ENCODE assay signal across 10 cellular contexts in the genomic region with DNA sequence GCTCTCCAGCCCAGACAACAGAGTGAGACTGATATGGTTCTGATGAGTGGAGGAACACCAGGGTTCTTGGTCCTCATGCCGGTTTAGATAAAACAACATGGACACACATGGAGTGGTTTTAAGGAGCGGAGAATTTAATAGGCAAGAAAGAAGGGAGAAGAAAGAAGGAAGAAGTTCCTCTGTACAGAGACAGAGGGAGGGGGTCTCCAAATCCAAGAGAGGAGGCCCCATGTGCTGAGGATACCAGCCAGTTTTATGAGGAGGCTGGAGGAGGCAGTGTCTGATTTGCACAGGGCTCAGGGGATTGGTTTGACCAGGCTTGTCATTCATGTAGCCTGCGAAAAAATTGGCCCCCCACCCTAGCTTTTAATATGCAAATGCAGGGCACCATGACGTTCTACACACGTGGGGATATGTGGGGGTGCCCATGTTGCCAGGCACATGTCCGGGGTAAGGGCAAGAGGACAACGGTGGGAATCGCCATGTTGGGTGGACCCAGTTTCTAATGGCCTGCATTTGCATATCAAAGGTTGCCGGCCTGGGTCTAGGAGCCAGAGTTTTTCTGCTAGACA. TPM values are rescaled to one million over a fixed set of nuclear protein-coding genes. Genes with fewer than 3 reads are reported as not detected.
DNase-seq lines count a peak whose midpoint lies in the region; ATAC-seq and TF ChIP-seq lines count a peak whose summit lies in the region.
"Not testable (repeated sequence)": the region's sequence is repeated elsewhere in the genome, so short reads cannot be mapped to it uniquely, and the experiment has no call there.
"Had no signal": no experiment of that assay in that cellular context is flagged by ENCODE, and none has a peak within 500 bp of the region (broad histone marks: within the 10 kb centered on the region; RNA-seq: fewer than 3 reads in every experiment).

No MANE protein-coding gene starts in this region.

- not testable (repeated sequence) for H3K9me3 ChIP-seq in ES-I3 (ENCODE audit: control insufficient read depth, insufficient read depth, low read length); KOPT-K1 (ENCODE audit: insufficient read depth, low read length, poor library complexity, severe bottlenecking); T-helper 17 cell (ENCODE audit: control insufficient read depth, low read length, poor library complexity, severe bottlenecking); left ventricle myocardium inferior (replicated peaks); neuronal stem cell (replicated peaks in 1 of 2; ENCODE audit: control insufficient read depth in 2 of 2, insufficient read depth in 1 of 2, low read depth in 1 of 2, low read length in 2 of 2)

- not testable (repeated sequence) for H3K36me3 Mint-ChIP-seq in CD14-positive monocyte; T-helper 17 cell (ENCODE audit: low read depth); activated CD8-positive, alpha-beta memory T cell treated with anti-CD3 and anti-CD28 coated beads, Interleukin-2, amount 10 ng/mL, durations not matched to agents 7 days and 5 days; activated naive CD8-positive, alpha-beta T cell

- H3K4ac ChIP-seq in neuronal stem cell (ENCODE audit: low read length) = not testable (repeated sequence)

- peak overlapping the region; percentile 20; the same call in 1 of the 2 replicates for H3K9ac ChIP-seq in ES-I3 (ENCODE audit: low read depth, low read length)
- not testable (repeated sequence) for H3K9ac ChIP-seq in neuronal stem cell (ENCODE audit: low read depth, low read length, poor library complexity)

- not testable (repeated sequence) for H3K23ac ChIP-seq in neuronal stem cell (ENCODE audit: low read depth, low read length, poor library complexity)

- H3K27ac Mint-ChIP-seq in CD14-positive monocyte (peak overlapping the region; percentile 94 to 99 (median 97)), T-helper 17 cell (peak overlapping the region; percentile 99)
- peak overlapping the region; percentile 70 for H3K27ac Mint-ChIP-seq in activated CD8-positive, alpha-beta memory T cell treated with anti-CD3 and anti-CD28 coated beads, Interleukin-2, amount 10 ng/mL, durations not matched to agents 7 days and 5 days
- H3K27ac Mint-ChIP-seq in activated naive CD8-positive, alpha-beta T cell = peak overlapping the region; percentile 99

- not testable (repeated sequence) for DNase-seq in CD14-positive monocyte (ENCODE audit: low spot score); T-helper 17 cell; activated CD8-positive, alpha-beta memory T cell treated with anti-CD3 and anti-CD28 coated beads, Interleukin-2, amount 10 ng/mL, durations not matched to agents 7 days and 5 days; left ventricle myocardium inferior; neuronal stem cell (ENCODE audit: low spot score)

- peaks cover 88% of the 10 kb centered on the region for H3K4me1 Mint-ChIP-seq in CD14-positive monocyte
- H3K4me1 Mint-ChIP-seq in T-helper 17 cell = peaks cover 52% of the 10 kb centered on the region
- peaks cover 80% of the 10 kb centered on the region for H3K4me1 Mint-ChIP-seq in activated CD8-positive, alpha-beta memory T cell treated with anti-CD3 and anti-CD28 coated beads, Interleukin-2, amount 10 ng/mL, durations not matched to agents 7 days and 5 days
- H3K4me1 Mint-ChIP-seq in activated naive CD8-positive, alpha-beta T cell (ENCODE audit: low read depth) = peaks cover 88% of the 10 kb centered on the region

- H3K27me3 ChIP-seq in left ventricle myocardium inferior (ENCODE audit: low read depth); neuronal stem cell (ENCODE audit: control insufficient read depth in 3 of 3, insufficient read depth in 3 of 3, low read depth in 1 of 3, low read length in 3 of 3): not testable (repeated sequence)

- not testable (repeated sequence) for H2BK120ac ChIP-seq in neuronal stem cell (ENCODE audit: low read depth, low read length)

- WGBS in neuronal stem cell (ENCODE audit: extremely low coverage in 2 of 2, insufficient read length in 2 of 2, insufficient replicate concordance in 1 of 2), 2 donors = no CpG with 5 or more reads among the region's 9 CpGs

- CTCF ChIA-PET in activated CD8-positive, alpha-beta memory T cell treated with anti-CD3 and anti-CD28 coated beads, Interleukin-2, amount 10 ng/mL, durations not matched to agents 7 days and 5 days (lab: Charles Lee) = interaction anchor here (1.0 to 14.0 kb wide), 5 partner anchors 78 to 137 kb away, joined by 4 to 167 read pairs (median 32); a partner anchor contains a TSS

- not testable (repeated sequence) for H3K4me3 Mint-ChIP-seq in CD14-positive monocyte; activated CD8-positive, alpha-beta memory T cell treated with anti-CD3 and anti-CD28 coated beads, Interleukin-2, amount 10 ng/mL, durations not matched to agents 7 days and 5 days; activated naive CD8-positive, alpha-beta T cell
- H3K4me3 Mint-ChIP-seq in T-helper 17 cell = peak overlapping the region; percentile 25

- H2BK15ac ChIP-seq in neuronal stem cell (ENCODE audit: low read length) = not testable (repeated sequence)

- H3K4me3 ChIP-seq in left ventricle myocardium inferior; neuronal stem cell (ENCODE audit: low read length in 2 of 2): not testable (repeated sequence)

- H2AK5ac ChIP-seq in neuronal stem cell (ENCODE audit: low read depth, low read length) = not testable (repeated sequence)

- not testable (repeated sequence) for ATAC-seq in T-helper 17 cell; activated CD8-positive, alpha-beta memory T cell treated with anti-CD3 and anti-CD28 coated beads, Interleukin-2, amount 10 ng/mL, durations not matched to agents 7 days and 5 days

- H4K8ac ChIP-seq in neuronal stem cell (ENCODE audit: low read depth, low read length) = not testable (repeated sequence)

- not testable (repeated sequence) for H3K36me3 ChIP-seq in ES-I3 (ENCODE audit: insufficient read depth, low read length); KOPT-K1 (ENCODE audit: insufficient read depth, low read length); left ventricle myocardium inferior; neuronal stem cell (replicated peaks in 1 of 2; ENCODE audit: control insufficient read depth in 2 of 2, insufficient read depth in 2 of 2, low read length in 2 of 2)

- H2BK5ac ChIP-seq in neuronal stem cell (ENCODE audit: low read length) = not testable (repeated sequence)

- not testable (repeated sequence) for TF ChIP-seq CTCF in CD14-positive monocyte (IDR thresholded peaks at IDR 0.05); left ventricle myocardium inferior (IDR thresholded peaks at IDR 0.05; ENCODE audit: borderline replicate concordance)

- intact Hi-C loops in CD14-positive monocyte (cut with micrococcal nuclease) = loop anchor here in 1 of 2 donors (10.0 kb wide), 1 partner anchor 79 kb away; no protein-coding TSS in a partner anchor
- intact Hi-C loops in left ventricle myocardium inferior (cut with micrococcal nuclease) = not testable (repeated sequence)

- H3K9me3 Mint-ChIP-seq in CD14-positive monocyte; activated CD8-positive, alpha-beta memory T cell treated with anti-CD3 and anti-CD28 coated beads, Interleukin-2, amount 10 ng/mL, durations not matched to agents 7 days and 5 days (ENCODE audit: low read depth); activated naive CD8-positive, alpha-beta T cell (ENCODE audit: low read depth): not testable (repeated sequence)

- H2BK12ac ChIP-seq in neuronal stem cell (ENCODE audit: low read length) = not testable (repeated sequence)

- H3K4me1 ChIP-seq in ES-I3 (ENCODE audit: insufficient read depth, low read length); left ventricle myocardium inferior; neuronal stem cell (ENCODE audit: control insufficient read depth in 2 of 2, insufficient read depth in 1 of 2, low read depth in 1 of 2, low read length in 2 of 2): not testable (repeated sequence)

- H3K14ac ChIP-seq in neuronal stem cell (ENCODE audit: low read length) = not testable (repeated sequence)

- H3K27me3 Mint-ChIP-seq in CD14-positive monocyte (ENCODE audit: low read depth in 3 of 3) = peaks cover 0 to 12% (median 0%) of the 10 kb centered on the region in 3 donors
- H3K27me3 Mint-ChIP-seq in T-helper 17 cell; activated CD8-positive, alpha-beta memory T cell treated with anti-CD3 and anti-CD28 coated beads, Interleukin-2, amount 10 ng/mL, durations not matched to agents 7 days and 5 days; activated naive CD8-positive, alpha-beta T cell: not testable (repeated sequence)

- H4K91ac ChIP-seq in neuronal stem cell (ENCODE audit: low read depth, low read length, poor library complexity) = not testable (repeated sequence)

- not testable (repeated sequence) for H3K4me2 ChIP-seq in neuronal stem cell (ENCODE audit: insufficient read depth, low read length, poor library complexity, severe bottlenecking)

- not testable (repeated sequence) for H3K79me1 ChIP-seq in neuronal stem cell (ENCODE audit: low read depth, low read length)

- H3K18ac ChIP-seq in neuronal stem cell (ENCODE audit: low read length) = not testable (repeated sequence)

- H2AFZ ChIP-seq in neuronal stem cell (ENCODE audit: low read length) = peak overlapping the region; percentile 30

- H3K27ac ChIP-seq in KOPT-K1 (ENCODE audit: low read depth, low read length, poor library complexity, severe bottlenecking) (peak overlapping the region; percentile 100), left ventricle myocardium inferior (replicated peaks) (peak overlapping the region; percentile 27)
- H3K27ac ChIP-seq in neuronal stem cell (replicated peaks; ENCODE audit: low read length) = not testable (repeated sequence)

RNA-seq across cellular contexts. Expression of a gene that starts 39.4 kb away (rescaled TPM):
- not detected for polyA plus RNA-seq in CD14-positive monocyte
- total RNA-seq in T-helper 17 cell = not detected
- not detected for total RNA-seq in activated CD8-positive, alpha-beta memory T cell treated with anti-CD3 and anti-CD28 coated beads, Interleukin-2, amount 10 ng/mL, durations not matched to agents 7 days and 5 days
- total RNA-seq in left ventricle myocardium inferior = not detected
- not detected for polyA plus RNA-seq in neuronal stem cell (2013, experiment 1 of 2)
- not detected for polyA plus RNA-seq in neuronal stem cell (2013, experiment 2 of 2)
- total RNA-seq: GM23248, NCI-H460 had no signal
- polyA plus RNA-seq: GM23248 had no signal
